8 cellular contexts compared by ENCODE assay signal in genomic region chr2:101823347-101823791, GRCh38.
A peak's percentile ranks its signal among the peaks of the same experiment; 100 is the strongest.
DNase-seq lines count a peak whose midpoint lies in the region; ATAC-seq and TF ChIP-seq lines count a peak whose summit lies in the region.

No MANE protein-coding gene starts in this region.

- no peak overlapping the region for H3K18ac ChIP-seq in H9 (ENCODE audit: insufficient read length, low read depth, low read length)

- H3K9me3 ChIP-seq in H9 (ENCODE audit: control insufficient read depth, low read depth, low read length) (no peaks in the 10 kb centered on the region), endodermal cell (ENCODE audit: control insufficient read depth, low read length) (no peaks in the 10 kb centered on the region)

- H2BK15ac ChIP-seq in H9 (ENCODE audit: low read depth, low read length): no peak overlapping the region

- no peak overlapping the region for H2BK20ac ChIP-seq in H9 (ENCODE audit: low read depth, low read length, poor library complexity, severe bottlenecking)

- H3K27ac ChIP-seq in H9 (ENCODE audit: insufficient read length, low read depth, low read length): no peak overlapping the region
- no peak overlapping the region for H3K27ac ChIP-seq in endodermal cell (ENCODE audit: low read depth, low read length)

- H3K4ac ChIP-seq in H9 (ENCODE audit: low read depth, low read length): no peak overlapping the region

- H3K14ac ChIP-seq in H9 (ENCODE audit: insufficient read depth, low read length): no peak overlapping the region

- peaks cover 3% of the 10 kb centered on the region for H3K79me1 ChIP-seq in H9 (ENCODE audit: insufficient read depth, low read depth, low read length, poor library complexity, severe bottlenecking)

- H3K4me2 ChIP-seq in H9 (ENCODE audit: insufficient read depth, insufficient read length, low read length): no peak overlapping the region

- H3K27me3 ChIP-seq in H9 (ENCODE audit: insufficient read depth, low read length): no peaks in the 10 kb centered on the region
- no peaks in the 10 kb centered on the region for H3K27me3 ChIP-seq in endodermal cell (ENCODE audit: control insufficient read depth, insufficient read depth, low read length, poor library complexity, severe bottlenecking)

- H3K23ac ChIP-seq in H9 (ENCODE audit: insufficient read length, low read depth, low read length): no peak overlapping the region

- H3T11ph ChIP-seq in H9 (ENCODE audit: low read length): no peak overlapping the region

- H2AFZ ChIP-seq in H9 (ENCODE audit: low read length): no peak overlapping the region

- H3K4me1 ChIP-seq in H9 (ENCODE audit: insufficient read depth, low read length) (peaks cover 6% of the 10 kb centered on the region; the same call in 1 of the 2 replicates), endodermal cell (ENCODE audit: control insufficient read depth, insufficient read depth, low read length) (peaks cover 2% of the 10 kb centered on the region)

- H3K9me3 Mint-ChIP-seq in H9 (no peaks in the 10 kb centered on the region), endodermal cell (no peaks in the 10 kb centered on the region), naive B cell (no peaks in the 10 kb centered on the region)
- H3K9me3 Mint-ChIP-seq in activated CD8-positive, alpha-beta T cell treated with anti-CD3 and anti-CD28 coated beads, Interleukin-2, amount 10 ng/mL, durations not matched to agents 7 days and 5 days (ENCODE audit: insufficient read depth): no peaks in the 10 kb centered on the region
- H3K9me3 Mint-ChIP-seq in stimulated activated naive CD8-positive, alpha-beta T cell treated with anti-CD3 and anti-CD28 coated beads, Interleukin-15, amount 100 ng/mL, for 72 hours: no peaks in the 10 kb centered on the region

- H2BK5ac ChIP-seq in H9 (ENCODE audit: insufficient read length, low read length): no peak overlapping the region

- POLR2A ChIA-PET in activated CD8-positive, alpha-beta T cell treated with anti-CD3 and anti-CD28 coated beads, Interleukin-2, amount 10 ng/mL, durations not matched to agents 7 days and 5 days (lab: Charles Lee): no interaction called here

- no peak overlapping the region for H3K4me3 Mint-ChIP-seq in H9
- H3K4me3 Mint-ChIP-seq in activated CD8-positive, alpha-beta T cell treated with anti-CD3 and anti-CD28 coated beads, Interleukin-2, amount 10 ng/mL, durations not matched to agents 7 days and 5 days: no peak overlapping the region
- H3K4me3 Mint-ChIP-seq in endodermal cell: no peak overlapping the region
- peak overlapping the region in 2 of 8 donors; percentile 15 to 67 for H3K4me3 Mint-ChIP-seq in naive B cell
- H3K4me3 Mint-ChIP-seq in stimulated activated naive CD8-positive, alpha-beta T cell treated with anti-CD3 and anti-CD28 coated beads, Interleukin-15, amount 100 ng/mL, for 72 hours: peak overlapping the region; percentile 52 to 65

- peak; percentile 78 for TF ChIP-seq CTCF in H9 (conservative IDR thresholded peaks at IDR 0.05)
- TF ChIP-seq CTCF in endodermal cell (conservative IDR thresholded peaks at IDR 0.05): peak; percentile 82

- H3K4me3 ChIP-seq in endodermal cell (ENCODE audit: low read length): no peak overlapping the region

- no peak overlapping the region for H2BK12ac ChIP-seq in H9 (ENCODE audit: insufficient read length, low read depth, low read length)

- CTCF ChIA-PET in activated CD8-positive, alpha-beta T cell treated with anti-CD3 and anti-CD28 coated beads, Interleukin-2, amount 10 ng/mL, durations not matched to agents 7 days and 5 days (lab: Charles Lee): interaction anchor here (0.6 to 3.0 kb wide), 22 partner anchors 8 to 404 kb away, joined by 3 to 19 read pairs (median 4); no protein-coding TSS in a partner anchor

- H3K9ac ChIP-seq in H9 (ENCODE audit: extremely low read depth, insufficient read length, low read length): no peak overlapping the region
- no peak overlapping the region for H3K9ac ChIP-seq in endodermal cell (ENCODE audit: extremely low read depth, low read length, poor library complexity, severe bottlenecking)

- H3K23me2 ChIP-seq in H9 (ENCODE audit: insufficient read length, low read depth, low read length, poor library complexity, severe bottlenecking): no peaks in the 10 kb centered on the region

- H3K4me1 Mint-ChIP-seq in H9 (peaks cover 25 to 37% of the 10 kb centered on the region in 2 experiments), endodermal cell (peaks cover 24% of the 10 kb centered on the region), naive B cell (peaks cover 46 to 69% (median 60%) of the 10 kb centered on the region in 3 donors)
- peaks cover 57% of the 10 kb centered on the region for H3K4me1 Mint-ChIP-seq in activated CD8-positive, alpha-beta T cell treated with anti-CD3 and anti-CD28 coated beads, Interleukin-2, amount 10 ng/mL, durations not matched to agents 7 days and 5 days (ENCODE audit: low read depth)
- peaks cover 79% of the 10 kb centered on the region for H3K4me1 Mint-ChIP-seq in stimulated activated naive CD8-positive, alpha-beta T cell treated with anti-CD3 and anti-CD28 coated beads, Interleukin-15, amount 100 ng/mL, for 72 hours

- H2BK120ac ChIP-seq in H9 (ENCODE audit: low read depth, low read length, poor library complexity, severe bottlenecking): no peak overlapping the region

- H3K27me3 Mint-ChIP-seq in H9 (ENCODE audit: low read depth) (no peaks in the 10 kb centered on the region), endodermal cell (ENCODE audit: insufficient read depth) (no peaks in the 10 kb centered on the region), naive B cell (no peaks in the 10 kb centered on the region)
- no peaks in the 10 kb centered on the region for H3K27me3 Mint-ChIP-seq in activated CD8-positive, alpha-beta T cell treated with anti-CD3 and anti-CD28 coated beads, Interleukin-2, amount 10 ng/mL, durations not matched to agents 7 days and 5 days (ENCODE audit: low read depth)
- no peaks in the 10 kb centered on the region for H3K27me3 Mint-ChIP-seq in stimulated activated naive CD8-positive, alpha-beta T cell treated with anti-CD3 and anti-CD28 coated beads, Interleukin-15, amount 100 ng/mL, for 72 hours

- peak overlapping the region in 1 of 3 experiments; percentile 60; a peak in 2 of 7 replicates for H3K27ac Mint-ChIP-seq in H9
- H3K27ac Mint-ChIP-seq in activated CD8-positive, alpha-beta T cell treated with anti-CD3 and anti-CD28 coated beads, Interleukin-2, amount 10 ng/mL, durations not matched to agents 7 days and 5 days: no peak overlapping the region
- H3K27ac Mint-ChIP-seq in endodermal cell: peak overlapping the region; percentile 72
- H3K27ac Mint-ChIP-seq in naive B cell: peak overlapping the region in 5 of 6 donors; percentile 14 to 89 (median 71)
- no peak overlapping the region for H3K27ac Mint-ChIP-seq in stimulated activated naive CD8-positive, alpha-beta T cell treated with anti-CD3 and anti-CD28 coated beads, Interleukin-15, amount 100 ng/mL, for 72 hours

- peak; percentile 84 for ATAC-seq in activated CD8-positive, alpha-beta T cell treated with anti-CD3 and anti-CD28 coated beads, Interleukin-2, amount 10 ng/mL, durations not matched to agents 7 days and 5 days
- ATAC-seq in naive B cell (ENCODE audit: low read depth in 2 of 2): peak; percentile 91 to 92
- ATAC-seq in stimulated activated naive CD8-positive, alpha-beta T cell treated with anti-CD3 and anti-CD28 coated beads, Interleukin-15, amount 100 ng/mL, for 72 hours: peak; percentile 74

- H4K91ac ChIP-seq in H9 (ENCODE audit: insufficient read length, low read depth, low read length): no peak overlapping the region

- H4K5ac ChIP-seq in H9 (ENCODE audit: insufficient read length, low read depth, low read length): no peak overlapping the region

- H3K56ac ChIP-seq in H9 (ENCODE audit: insufficient read length, low read depth, low read length): no peak overlapping the region

- H3K79me2 ChIP-seq in H9 (ENCODE audit: insufficient read depth, low read length): peaks cover 11% of the 10 kb centered on the region; the same call in 1 of the 2 replicates

- H3K36me3 Mint-ChIP-seq in H9 (ENCODE audit: insufficient read depth in 1 of 3, low read depth in 3 of 3): peaks cover 0 to 21% (median 17%) of the 10 kb centered on the region in 3 experiments; a peak in 4 of 7 replicates
- H3K36me3 Mint-ChIP-seq in activated CD8-positive, alpha-beta T cell treated with anti-CD3 and anti-CD28 coated beads, Interleukin-2, amount 10 ng/mL, durations not matched to agents 7 days and 5 days (ENCODE audit: low read depth): peaks cover 24% of the 10 kb centered on the region
- peaks cover 18% of the 10 kb centered on the region for H3K36me3 Mint-ChIP-seq in endodermal cell (ENCODE audit: low read depth)
- peaks cover 5 to 8% of the 10 kb centered on the region in 2 donors for H3K36me3 Mint-ChIP-seq in naive B cell

- peak; percentile 62 for DNase-seq in D341Med (ENCODE audit: low spot score)
- peak; percentile 75 for DNase-seq in H9
- peak; percentile 11 for DNase-seq in NCI-H510A (lab: John Stamatoyannopoulos, UW)
- peak; percentile 81 for DNase-seq in activated CD8-positive, alpha-beta T cell treated with anti-CD3 and anti-CD28 coated beads, Interleukin-2, amount 10 ng/mL, durations not matched to agents 7 days and 5 days
- DNase-seq in endodermal cell: peak; percentile 88
- DNase-seq in naive B cell: peak; percentile 54
- peak; percentile 58 to 71 for DNase-seq in stimulated activated naive CD8-positive, alpha-beta T cell treated with anti-CD3 and anti-CD28 coated beads, Interleukin-15, amount 100 ng/mL, for 72 hours
- no peak for DNase-seq in COR-L47 (lab: John Stamatoyannopoulos, UW)

- H4K20me1 ChIP-seq in H9 (ENCODE audit: control insufficient read depth, insufficient read depth, insufficient read length): no peaks in the 10 kb centered on the region

- no CpG with 5 or more reads among the region's 14 CpGs for WGBS in H9 (ENCODE audit: extremely low coverage, insufficient read length, low lambda C conversion rate)
- 60 to 63% methylated on average over 9 to 13 of the region's 14 CpGs for WGBS in endodermal cell (ENCODE audit: insufficient coverage in 1 of 2, insufficient read length in 1 of 2), 2 experiments

- H3K36me3 ChIP-seq in endodermal cell (ENCODE audit: control insufficient read depth, insufficient read depth, low read length): peaks cover 38% of the 10 kb centered on the region

- H4K8ac ChIP-seq in H9 (replicated peaks; ENCODE audit: insufficient read length, low read depth, low read length): no peak overlapping the region

- H2AK5ac ChIP-seq in H9 (ENCODE audit: insufficient read length, low read length): no peak overlapping the region

Comparison
In these comparisons a context has a peak if more than half of its experiments do, and no peak if none do; other contexts are left out.
1. H3K27ac Mint-ChIP-seq: peak in endodermal cell (single experiment) and naive B cell (5 of 6); none in activated CD8-positive, alpha-beta T cell treated with anti-CD3 and anti-CD28 coated beads, Interleukin-2, amount 10 ng/mL, durations not matched to agents 7 days and 5 days (single experiment) and stimulated activated naive CD8-positive, alpha-beta T cell treated with anti-CD3 and anti-CD28 coated beads, Interleukin-15, amount 100 ng/mL, for 72 hours (0 of 2).
2. H3K4me3 Mint-ChIP-seq: peak in stimulated activated naive CD8-positive, alpha-beta T cell treated with anti-CD3 and anti-CD28 coated beads, Interleukin-15, amount 100 ng/mL, for 72 hours (2 of 2); none in H9 (0 of 2), activated CD8-positive, alpha-beta T cell treated with anti-CD3 and anti-CD28 coated beads, Interleukin-2, amount 10 ng/mL, durations not matched to agents 7 days and 5 days (single experiment) and endodermal cell (single experiment).
3. Peak in every context shown above with its lines, with median percentiles within 50 percentile points of each other: ATAC-seq.